15 cellular contexts compared by ENCODE assay signal in genomic region chr14:99116741-99117295, GRCh38.
A peak's percentile ranks its signal among the peaks of the same experiment; 100 is the strongest.
DNase-seq lines count a peak whose midpoint lies in the region; ATAC-seq and TF ChIP-seq lines count a peak whose summit lies in the region.
"Had no signal": no experiment of that assay in that cellular context is flagged by ENCODE, and none has a peak within 500 bp of the region (broad histone marks: within the 10 kb centered on the region; RNA-seq: fewer than 3 reads in every experiment).

No MANE protein-coding gene starts in this region.

- H3K27ac ChIP-seq in esophagus muscularis mucosa (replicated peaks in 1 of 4) (no peak overlapping the region), esophagus squamous epithelium (no peak overlapping the region)
- H3K27ac ChIP-seq in effector memory CD4-positive, alpha-beta T cell (ENCODE audit: insufficient read depth, low read length, poor library complexity, severe bottlenecking) = no peak overlapping the region
- H3K27ac ChIP-seq: GM23248, HL-60 had no signal

- peaks cover 4% of the 10 kb centered on the region for H3K4me1 Mint-ChIP-seq in activated CD8-positive, alpha-beta memory T cell treated with anti-CD3 and anti-CD28 coated beads, Interleukin-2, amount 10 ng/mL, durations not matched to agents 7 days and 5 days
- no peaks in the 10 kb centered on the region for H3K4me1 Mint-ChIP-seq in osteocyte (ENCODE audit: unreplicated experiment)
- H3K4me1 Mint-ChIP-seq: B cell had no signal

- peaks cover 19% of the 10 kb centered on the region for H3K27me3 Mint-ChIP-seq in activated CD8-positive, alpha-beta memory T cell treated with anti-CD3 and anti-CD28 coated beads, Interleukin-2, amount 10 ng/mL, durations not matched to agents 7 days and 5 days
- peaks cover 12% of the 10 kb centered on the region for H3K27me3 Mint-ChIP-seq in osteocyte (ENCODE audit: unreplicated experiment)
- H3K27me3 Mint-ChIP-seq: CD4-positive, alpha-beta T cell had no signal

- H3K9me3 Mint-ChIP-seq in activated CD8-positive, alpha-beta memory T cell treated with anti-CD3 and anti-CD28 coated beads, Interleukin-2, amount 10 ng/mL, durations not matched to agents 7 days and 5 days (ENCODE audit: low read depth) = no peaks in the 10 kb centered on the region
- peaks cover 7% of the 10 kb centered on the region for H3K9me3 Mint-ChIP-seq in osteocyte (ENCODE audit: unreplicated experiment)

- 77% methylated on average over 9 of the region's 9 CpGs for WGBS in esophagus muscularis mucosa
- 81 to 88% methylated on average over 9 of the region's 9 CpGs for WGBS in esophagus squamous epithelium, 2 donors

- H3K4me3 ChIP-seq in esophagus muscularis mucosa (no peak overlapping the region), esophagus squamous epithelium (no peak overlapping the region)
- H3K4me3 ChIP-seq in effector memory CD4-positive, alpha-beta T cell (ENCODE audit: insufficient read depth, low read depth, low read length, poor library complexity, severe bottlenecking) = no peak overlapping the region
- H3K4me3 ChIP-seq: GM23248, HAP-1 had no signal

- no peak overlapping the region for H3K27ac Mint-ChIP-seq in activated CD8-positive, alpha-beta memory T cell treated with anti-CD3 and anti-CD28 coated beads, Interleukin-2, amount 10 ng/mL, durations not matched to agents 7 days and 5 days
- H3K27ac Mint-ChIP-seq in osteocyte (ENCODE audit: unreplicated experiment) = no peak overlapping the region
- H3K27ac Mint-ChIP-seq: B cell; CD4-positive, alpha-beta T cell; HFFc6 had no signal

- CTCF ChIA-PET in activated CD8-positive, alpha-beta memory T cell treated with anti-CD3 and anti-CD28 coated beads, Interleukin-2, amount 10 ng/mL, durations not matched to agents 7 days and 5 days (lab: Charles Lee) = no interaction called here

- TF ChIP-seq POLR2A in esophagus muscularis mucosa (IDR thresholded peaks at IDR 0.05; ENCODE audit: low read depth) (no peak), esophagus squamous epithelium (IDR thresholded peaks at IDR 0.05) (no peak)

- DNase-seq in activated effector memory CD4-positive, alpha-beta T cell treated with anti-CD3 and anti-CD28 coated beads, Interleukin-2, amount 50 U/mL, for 16 hours = peak; percentile 10
- no peak for DNase-seq in activated effector memory CD4-positive, alpha-beta T cell treated with Interleukin-2 at 50 U/mL for 16 hours
- DNase-seq in activated CD8-positive, alpha-beta memory T cell treated with anti-CD3 and anti-CD28 coated beads, Interleukin-2, amount 10 ng/mL, durations not matched to agents 7 days and 5 days = peak; percentile 26
- DNase-seq in esophagus muscularis mucosa (ENCODE audit: extremely low spot score) (peak; percentile 79), osteocyte (ENCODE audit: extremely low spot score, unreplicated experiment) (peak; percentile 27), esophagus squamous epithelium (lab: John Stamatoyannopoulos, UW) (no peak)
- DNase-seq in effector memory CD4-positive, alpha-beta T cell = no peak
- DNase-seq: Calu3; CD4-positive, alpha-beta T cell; DMS 273 treated with DMSO at 0.1 percent for 48 hours; GM23248; HFFc6 had no signal

- no peak overlapping the region for H3K4me3 Mint-ChIP-seq in activated CD8-positive, alpha-beta memory T cell treated with anti-CD3 and anti-CD28 coated beads, Interleukin-2, amount 10 ng/mL, durations not matched to agents 7 days and 5 days
- H3K4me3 Mint-ChIP-seq in osteocyte (ENCODE audit: unreplicated experiment) = no peak overlapping the region
- H3K4me3 Mint-ChIP-seq: B cell, HFFc6 had no signal

- peaks cover 0 to 17% (median 4%) of the 10 kb centered on the region in 4 donors for H3K9me3 ChIP-seq in esophagus muscularis mucosa
- peaks cover 7% of the 10 kb centered on the region for H3K9me3 ChIP-seq in effector memory CD4-positive, alpha-beta T cell (ENCODE audit: control insufficient read depth, low read length)
- no peaks in the 10 kb centered on the region for H3K9me3 ChIP-seq in esophagus squamous epithelium
- H3K9me3 ChIP-seq: HAP-1 had no signal

- TF ChIP-seq EP300 in esophagus muscularis mucosa (IDR thresholded peaks at IDR 0.05) = no peak

- H3K4me1 ChIP-seq in esophagus muscularis mucosa (peaks cover 0 to 7% (median 0%) of the 10 kb centered on the region in 4 donors), esophagus squamous epithelium (peaks cover 0 to 6% (median 0%) of the 10 kb centered on the region in 3 donors)
- H3K4me1 ChIP-seq in effector memory CD4-positive, alpha-beta T cell (ENCODE audit: control insufficient read depth, insufficient read depth, low read length, poor library complexity, severe bottlenecking) = no peaks in the 10 kb centered on the region
- H3K4me1 ChIP-seq: HAP-1 had no signal

- H3K36me3 ChIP-seq in esophagus muscularis mucosa = no peaks in the 10 kb centered on the region
- H3K36me3 ChIP-seq in effector memory CD4-positive, alpha-beta T cell (ENCODE audit: control insufficient read depth, insufficient read depth, low read length) = no peaks in the 10 kb centered on the region
- no peaks in the 10 kb centered on the region for H3K36me3 ChIP-seq in esophagus squamous epithelium
- H3K36me3 ChIP-seq: HAP-1 had no signal

- intact Hi-C loops in esophagus muscularis mucosa (cut with DNase I) (no loop called here), esophagus squamous epithelium (cut with DNase I) (no loop called here)

- no peaks in the 10 kb centered on the region for H3K36me3 Mint-ChIP-seq in activated CD8-positive, alpha-beta memory T cell treated with anti-CD3 and anti-CD28 coated beads, Interleukin-2, amount 10 ng/mL, durations not matched to agents 7 days and 5 days
- H3K36me3 Mint-ChIP-seq in osteocyte (ENCODE audit: unreplicated experiment) = no peaks in the 10 kb centered on the region

- no peak for ATAC-seq in activated CD8-positive, alpha-beta memory T cell treated with anti-CD3 and anti-CD28 coated beads, Interleukin-2, amount 10 ng/mL, durations not matched to agents 7 days and 5 days

- H3K27me3 ChIP-seq in esophagus muscularis mucosa (peaks cover 0 to 43% (median 6%) of the 10 kb centered on the region in 4 donors), esophagus squamous epithelium (peaks cover 0 to 37% (median 1%) of the 10 kb centered on the region in 4 donors)
- no peaks in the 10 kb centered on the region for H3K27me3 ChIP-seq in effector memory CD4-positive, alpha-beta T cell (replicated peaks; ENCODE audit: control insufficient read depth, insufficient read depth, low read length, poor library complexity, severe bottlenecking)

- no peak for TF ChIP-seq CTCF in esophagus muscularis mucosa (IDR thresholded peaks at IDR 0.05)
- no peak for TF ChIP-seq CTCF in osteocyte (IDR thresholded peaks at IDR 0.05)
- TF ChIP-seq CTCF in esophagus squamous epithelium (IDR thresholded peaks at IDR 0.05) = no peak

Comparison
In these comparisons a context has a peak if more than half of its experiments do, and no peak if none do; other contexts are left out.
1. DNase-seq: peak in activated effector memory CD4-positive, alpha-beta T cell treated with anti-CD3 and anti-CD28 coated beads, Interleukin-2, amount 50 U/mL, for 16 hours (single experiment), activated CD8-positive, alpha-beta memory T cell treated with anti-CD3 and anti-CD28 coated beads, Interleukin-2, amount 10 ng/mL, durations not matched to agents 7 days and 5 days (single experiment), esophagus muscularis mucosa (single experiment) and osteocyte (single experiment); none in activated effector memory CD4-positive, alpha-beta T cell treated with Interleukin-2 at 50 U/mL for 16 hours (single experiment), effector memory CD4-positive, alpha-beta T cell (0 of 3) and esophagus squamous epithelium (single experiment).